Comparison of ENCODE assay signal across 29 cellular contexts in the genomic region with DNA sequence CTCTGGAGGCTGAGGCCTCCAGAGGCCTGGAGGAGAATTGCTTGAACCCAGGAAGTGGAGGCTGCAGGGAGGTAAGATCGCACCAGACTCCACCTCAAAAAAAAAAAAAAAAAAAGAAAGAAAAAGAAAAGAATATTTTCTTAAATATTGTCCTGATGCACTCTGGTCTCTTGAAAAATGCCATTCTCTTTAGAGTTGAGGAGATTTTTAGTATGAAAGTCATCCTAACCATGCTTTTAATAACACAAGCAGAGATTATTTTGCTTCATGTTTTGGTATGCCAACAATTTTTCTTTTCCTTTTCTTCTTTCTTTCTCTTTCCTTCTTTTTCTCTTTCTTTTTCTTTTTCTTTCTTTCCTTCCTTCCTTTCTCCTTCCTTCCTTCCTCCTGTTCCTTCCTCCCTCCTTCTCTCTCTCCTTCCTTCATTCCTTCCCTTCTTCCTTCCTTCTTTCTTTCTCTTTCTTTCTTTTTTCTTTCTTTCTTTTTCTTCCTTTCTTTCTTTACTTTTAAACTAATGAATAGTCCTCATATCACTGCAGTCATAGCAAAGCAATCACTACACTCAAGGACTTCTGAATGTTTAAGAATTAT.
"Had no signal": no experiment of that assay in that cellular context is flagged by ENCODE, and none has a peak within 500 bp of the region (broad histone marks: within the 10 kb centered on the region; RNA-seq: fewer than 3 reads in every experiment).

No MANE protein-coding gene starts in this region.

- H3K9me3 ChIP-seq: colonic mucosa, esophagus muscularis mucosa, esophagus squamous epithelium, gastrocnemius medialis, gastroesophageal sphincter, heart left ventricle, heart right ventricle had no signal

- H3K27me3 ChIP-seq: colonic mucosa, dorsolateral prefrontal cortex, esophagus muscularis mucosa, esophagus squamous epithelium, foreskin keratinocyte, gastrocnemius medialis, gastroesophageal sphincter, heart left ventricle, heart right ventricle had no signal

- H3K4me1 Mint-ChIP-seq: endodermal cell had no signal

- DNase-seq: colonic mucosa; cortex of kidney; dermis blood vessel endothelial cell; dorsolateral prefrontal cortex; effector CD4-positive, alpha-beta T cell; effector CD8-positive, alpha-beta T cell; effector memory CD4-positive, alpha-beta T cell; effector memory CD8-positive, alpha-beta T cell; endodermal cell; erythroblast; esophagus squamous epithelium; foreskin fibroblast; foreskin keratinocyte; foreskin melanocyte; gastrocnemius medialis; glutamatergic neuron; head of caudate nucleus; heart left ventricle; heart right ventricle had no signal

- H3K4me3 ChIP-seq: colonic mucosa, coronary artery, dorsolateral prefrontal cortex, esophagus muscularis mucosa, esophagus squamous epithelium, gastrocnemius medialis, gastroesophageal sphincter, heart left ventricle, heart right ventricle had no signal

- ATAC-seq: effector memory CD8-positive, alpha-beta T cell; esophagus mucosa; foreskin keratinocyte; gastrocnemius medialis; gastroesophageal sphincter; heart left ventricle; heart right ventricle had no signal

- H3K27ac Mint-ChIP-seq: dendritic cell treated with granulocyte-macrophage colony-stimulating factor and Interleukin-4, amounts not matched to agents 40 ng/mL and 50 ng/mL, for 4 days; effector memory CD8-positive, alpha-beta T cell; endodermal cell had no signal

- H3K9me3 Mint-ChIP-seq: dendritic cell treated with granulocyte-macrophage colony-stimulating factor and Interleukin-4, amounts not matched to agents 40 ng/mL and 50 ng/mL, for 4 days; effector memory CD8-positive, alpha-beta T cell; endodermal cell had no signal

- H3K27ac ChIP-seq: colonic mucosa, coronary artery, dorsolateral prefrontal cortex, epithelial cell of prostate, esophagus muscularis mucosa, esophagus squamous epithelium, foreskin keratinocyte, gastrocnemius medialis, gastroesophageal sphincter, heart left ventricle, heart right ventricle had no signal

- FAIRE-seq: colon, endometrium, endothelial cell of umbilical vein, frontal cortex had no signal

- H3K4me3 Mint-ChIP-seq: dendritic cell treated with granulocyte-macrophage colony-stimulating factor and Interleukin-4, amounts not matched to agents 40 ng/mL and 50 ng/mL, for 4 days; effector memory CD8-positive, alpha-beta T cell; endodermal cell had no signal

- H3K27me3 Mint-ChIP-seq: dendritic cell treated with granulocyte-macrophage colony-stimulating factor and Interleukin-4, amounts not matched to agents 40 ng/mL and 50 ng/mL, for 4 days; effector memory CD8-positive, alpha-beta T cell had no signal

- H3K36me3 ChIP-seq: colonic mucosa, esophagus muscularis mucosa, esophagus squamous epithelium, gastrocnemius medialis, gastroesophageal sphincter, heart left ventricle, heart right ventricle had no signal

- H3K4me1 ChIP-seq: colonic mucosa, esophagus muscularis mucosa, esophagus squamous epithelium, foreskin keratinocyte, gastrocnemius medialis, gastroesophageal sphincter, heart left ventricle, heart right ventricle had no signal
